ENCODE assay signal across 18 cellular contexts in the genomic region with DNA sequence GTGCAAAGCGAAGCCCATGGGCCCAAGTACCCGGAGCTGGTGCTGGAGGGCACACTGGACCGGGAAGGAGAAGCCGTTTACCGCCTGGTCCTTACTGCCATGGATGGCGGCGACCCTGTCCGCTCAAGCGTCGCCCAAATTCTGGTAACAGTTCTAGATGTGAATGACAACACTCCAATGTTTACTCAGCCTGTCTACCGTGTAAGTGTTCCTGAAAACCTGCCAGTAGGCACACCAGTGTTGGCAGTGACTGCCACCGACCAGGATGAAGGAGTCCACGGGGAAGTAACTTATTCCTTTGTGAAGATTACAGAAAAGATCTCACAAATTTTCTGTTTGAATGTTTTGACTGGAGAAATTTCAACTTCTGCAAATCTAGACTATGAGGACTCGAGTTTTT. TPM values are rescaled to one million over a fixed set of nuclear protein-coding genes. Genes with fewer than 3 reads are reported as not detected.
DNase-seq lines count a peak whose midpoint lies in the region; ATAC-seq and TF ChIP-seq lines count a peak whose summit lies in the region.
"Had no signal": no experiment of that assay in that cellular context is flagged by ENCODE, and none has a peak within 500 bp of the region (broad histone marks: within the 10 kb centered on the region; RNA-seq: fewer than 3 reads in every experiment).

No MANE protein-coding gene starts in this region.

- no peaks in the 10 kb centered on the region for H3K79me2 ChIP-seq in OCI-LY7 (ENCODE audit: insufficient read depth, low read depth, low read length)

- H3K9me2 ChIP-seq in OCI-LY7 (ENCODE audit: insufficient read depth, low read length) = no peaks in the 10 kb centered on the region

- no peaks in the 10 kb centered on the region for H3K36me3 Mint-ChIP-seq in osteocyte (ENCODE audit: unreplicated experiment)

- ATAC-seq in Right ventricle myocardium superior (ENCODE audit: poor library complexity) = peak; percentile 72
- no peak for ATAC-seq in GM21737 (IDR thresholded peaks at IDR 0.05; ENCODE audit: unreplicated experiment)
- ATAC-seq: HepG2 had no signal

- TF ChIP-seq POLR2A in thyroid gland (IDR thresholded peaks at IDR 0.05) = no peak

- H3K4me3 ChIP-seq in right atrium auricular region (no peak overlapping the region), fibroblast of pulmonary artery (replicated peaks; ENCODE audit: low read depth, low read length) (peak overlapping the region; percentile 57), thyroid gland (replicated peaks in 1 of 3) (no peak overlapping the region), OCI-LY7 (ENCODE audit: low read depth, low read length, poor library complexity, severe bottlenecking) (no peak overlapping the region)

- no peaks in the 10 kb centered on the region for H4K20me1 ChIP-seq in OCI-LY7 (ENCODE audit: insufficient read depth, low read length)

- H3K27ac Mint-ChIP-seq in osteocyte (ENCODE audit: unreplicated experiment) = no peak overlapping the region
- H3K27ac Mint-ChIP-seq: CD4-positive, alpha-beta memory T cell had no signal

- H3K4me3 Mint-ChIP-seq in osteocyte (ENCODE audit: unreplicated experiment) = no peak overlapping the region

- no peak overlapping the region for H3K4me2 ChIP-seq in OCI-LY7 (ENCODE audit: low read length)

- H3K4me1 ChIP-seq in right atrium auricular region (no peaks in the 10 kb centered on the region), thyroid gland (no peaks in the 10 kb centered on the region), OCI-LY7 (ENCODE audit: insufficient read depth, low read length, poor library complexity, severe bottlenecking) (peaks cover 7% of the 10 kb centered on the region)

- TF ChIP-seq CTCF in right atrium auricular region (IDR thresholded peaks at IDR 0.05) = no peak
- no peak for TF ChIP-seq CTCF in fibroblast of pulmonary artery (IDR thresholded peaks at IDR 0.05; ENCODE audit: low read length, missing control alignments)
- no peak for TF ChIP-seq CTCF in osteocyte (IDR thresholded peaks at IDR 0.05)
- TF ChIP-seq CTCF in thyroid gland (IDR thresholded peaks at IDR 0.05) = no peak
- no peak for TF ChIP-seq CTCF in OCI-LY7 (conservative IDR thresholded peaks at IDR 0.05; ENCODE audit: low read length)

- H3K27me3 Mint-ChIP-seq in osteocyte (ENCODE audit: unreplicated experiment) = no peaks in the 10 kb centered on the region

- no peak overlapping the region for H2AFZ ChIP-seq in OCI-LY7 (ENCODE audit: low read length)

- CTCF ChIA-PET in OCI-LY7 (lab: Charles Lee; ENCODE audit: unreplicated experiment) = no interaction called here

- intact Hi-C loops in Right ventricle myocardium superior (cut with DNase I) (no loop called here), thyroid gland (cut with DNase I) (no loop called here), OCI-LY7 (cut with micrococcal nuclease; ENCODE audit: unreplicated experiment) (loop anchor here (5.0 kb wide), 1 partner anchor 183 kb away; no protein-coding TSS in a partner anchor)

- no peak overlapping the region for H3K27ac ChIP-seq in right atrium auricular region
- no peak overlapping the region for H3K27ac ChIP-seq in thyroid gland
- no peak overlapping the region for H3K27ac ChIP-seq in OCI-LY7 (ENCODE audit: low read depth, low read length, poor library complexity, severe bottlenecking)

- H3K36me3 ChIP-seq in right atrium auricular region (no peaks in the 10 kb centered on the region), thyroid gland (no peaks in the 10 kb centered on the region), OCI-LY7 (ENCODE audit: insufficient read depth, low read length) (peaks cover 11% of the 10 kb centered on the region; the same call in 1 of the 2 replicates)

- POLR2A ChIA-PET in OCI-LY7 (lab: Charles Lee) = interaction anchor here (0.6 kb wide), 1 partner anchor 322 kb away, joined by 3 read pairs; no protein-coding TSS in a partner anchor

- H3K4me1 Mint-ChIP-seq in osteocyte (ENCODE audit: unreplicated experiment) = no peaks in the 10 kb centered on the region

- H3K9me3 ChIP-seq in right atrium auricular region (peaks cover 15 to 93% of the 10 kb centered on the region in 2 donors), thyroid gland (no peaks in the 10 kb centered on the region), OCI-LY7 (ENCODE audit: low read length) (no peaks in the 10 kb centered on the region)

- 46 to 56% methylated on average over 14 of the region's 14 CpGs for WGBS in thyroid gland, 2 donors

- no peaks in the 10 kb centered on the region for H3K27me3 ChIP-seq in right atrium auricular region
- H3K27me3 ChIP-seq in thyroid gland = no peaks in the 10 kb centered on the region

- peaks cover 29% of the 10 kb centered on the region for H3K9me3 Mint-ChIP-seq in osteocyte (ENCODE audit: unreplicated experiment)

- BruUV-seq in OCI-LY7 (replicated peaks; lab: Mats Ljungman, UMichigan) = no TSS peak

- DNase-seq in Right ventricle myocardium superior (no peak), right atrium auricular region (ENCODE audit: low spot score) (no peak), fibroblast of pulmonary artery (ENCODE audit: low read depth) (no peak), osteocyte (ENCODE audit: extremely low spot score, unreplicated experiment) (peak; percentile 80), thyroid gland (peak; percentile 23 to 32), OCI-LY7 (ENCODE audit: low spot score) (no peak), CD1c-positive myeloid dendritic cell (ENCODE audit: extremely low spot score) (no peak)
- DNase-seq: 8988T; CD4-positive, alpha-beta memory T cell; DMS153; GDM1; KG1; NCI-H187; NCI-H2107; NCI-H510A; NCI-H748 treated with DMSO at 0.1 percent for 48 hours had no signal

RNA-seq across cellular contexts. Expression of a gene that starts 0.9 kb away (rescaled TPM):
- total RNA-seq in Right ventricle myocardium superior (6.7 TPM), right atrium auricular region (1 to 10 TPM; 4.7 to 5.3 TPM), osteocyte (0.18 and 0.21 TPM in 2 replicates), thyroid gland (1 to 10 TPM; 5.6 to 7.3 (median 5.8) TPM), OCI-LY7 (2022) (5.5 and 6.2 TPM in 2 replicates)
- total RNA-seq in OCI-LY7 (2014; rRNA removed; shearing (Covaris generic)) = 6.3 and 7.2 TPM in 2 replicates

RNA-seq across cellular contexts. Expression of a gene that starts 4.6 kb away (rescaled TPM):
- total RNA-seq in Right ventricle myocardium superior (7.6 TPM), right atrium auricular region (1 to 10 TPM; 5.4 to 7.2 TPM), osteocyte (0.19 and 0.29 TPM in 2 replicates), thyroid gland (1 to 10 TPM; 5.1 to 9.2 (median 5.8) TPM), OCI-LY7 (2022) (6.1 and 6.3 TPM in 2 replicates)
- total RNA-seq in OCI-LY7 (2014; rRNA removed; shearing (Covaris generic)) = 3.5 and 5.8 TPM in 2 replicates

RNA-seq across cellular contexts. Expression of a gene that starts 7.9 kb away (rescaled TPM):
- 7.7 TPM for total RNA-seq in Right ventricle myocardium superior
- total RNA-seq in right atrium auricular region = 1 to 10 TPM; 4.9 to 6.1 TPM
- 0.11 TPM in 1 of 2 replicates, not detected in the other for total RNA-seq in osteocyte
- 1 to 10 TPM; 5.1 to 9.8 (median 7.8) TPM for total RNA-seq in thyroid gland
- total RNA-seq in OCI-LY7 (2014; rRNA removed; shearing (Covaris generic)) = 4.7 and 6.4 TPM in 2 replicates
- total RNA-seq in OCI-LY7 (2022) = 5.6 TPM in 2 replicates

RNA-seq across cellular contexts. Expression of a gene that starts 10.7 kb away (rescaled TPM):
- 6.6 TPM for total RNA-seq in Right ventricle myocardium superior
- 1 to 10 TPM; 4.0 to 5.0 TPM for total RNA-seq in right atrium auricular region
- total RNA-seq in osteocyte = 0.13 and 0.16 TPM in 2 replicates
- 1 to 10 TPM; 3.5 to 5.3 (median 4.2) TPM for total RNA-seq in thyroid gland
- total RNA-seq in OCI-LY7 (2014; rRNA removed; shearing (Covaris generic)) = 5.2 and 6.1 TPM in 2 replicates
- 4.6 and 4.9 TPM in 2 replicates for total RNA-seq in OCI-LY7 (2022)

RNA-seq across cellular contexts. Expression of a gene that starts 12.9 kb away (rescaled TPM):
- total RNA-seq in Right ventricle myocardium superior = 5.8 TPM
- 1 to 10 TPM; 6.3 to 6.4 TPM for total RNA-seq in right atrium auricular region
- total RNA-seq in osteocyte = 10.8 and 11.9 TPM in 2 replicates
- total RNA-seq in thyroid gland = 10 to 100 TPM; 10.4 to 12.5 (median 10.4) TPM
- total RNA-seq in OCI-LY7 (2014; rRNA removed; shearing (Covaris generic)) = 8.7 and 9.3 TPM in 2 replicates
- total RNA-seq in OCI-LY7 (2022) = 6.5 and 6.9 TPM in 2 replicates

Comparison
In these comparisons a context has a peak if more than half of its experiments do, and no peak if none do; other contexts are left out.
1. DNase-seq: peak in osteocyte (single experiment) and thyroid gland (2 of 2); none in Right ventricle myocardium superior (single experiment), right atrium auricular region (single experiment), fibroblast of pulmonary artery (single experiment), OCI-LY7 (single experiment) and CD1c-positive myeloid dendritic cell (single experiment).